In genomic region chr6:11494786-11495564, GRCh38 we compare ENCODE assay signal across 1 cellular context.
TF ChIP-seq lines count a peak whose summit lies in the region.

No MANE protein-coding gene starts in this region.

TF ChIP-seq in GM23338, 12 proteins besides CTCF, POLR2A, EP300 and RAD21 (continued from another document):
- TF ChIP-seq REST (IDR thresholded peaks at IDR 0.05; ENCODE audit: unreplicated experiment) (no peak), STAT1 (IDR thresholded peaks at IDR 0.05; ENCODE audit: unreplicated experiment) (no peak)
